In the genomic region with DNA sequence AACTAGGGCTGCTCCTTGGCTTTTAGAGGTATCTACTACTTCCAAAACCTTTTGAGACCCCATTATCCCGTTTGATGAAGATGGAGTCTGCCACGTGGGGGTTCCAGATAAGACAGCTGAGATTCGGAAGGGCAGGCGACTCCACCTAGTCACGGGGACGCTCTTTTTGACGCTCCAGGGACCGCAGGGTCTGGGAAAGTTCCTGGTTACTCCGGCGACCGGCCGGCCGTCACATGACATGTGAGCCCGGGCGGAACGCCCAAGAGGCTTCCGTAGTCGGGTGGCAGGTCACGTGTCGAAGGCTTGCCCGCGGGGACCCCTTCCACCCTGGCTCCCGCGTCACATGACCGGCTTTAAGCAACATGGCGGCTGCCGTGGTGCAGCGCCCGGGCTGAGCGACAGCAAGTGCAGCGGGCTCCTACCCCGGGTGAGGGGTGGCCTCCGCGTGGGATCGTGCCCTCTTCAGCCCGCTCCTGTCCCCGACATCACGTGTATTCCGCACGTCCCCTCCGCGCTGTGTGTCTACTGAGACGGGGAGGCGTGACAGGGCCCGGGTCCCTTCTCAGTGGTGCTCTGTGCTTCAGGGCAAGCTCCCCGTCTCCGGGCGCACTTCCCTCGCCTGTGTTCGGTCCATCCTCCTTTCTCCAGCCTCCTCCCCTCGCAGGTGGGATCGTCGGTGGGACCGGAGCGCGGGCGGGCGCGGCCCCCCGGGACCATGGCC, we compare ENCODE assay signal across 8 cellular contexts. TPM values are rescaled to one million over a fixed set of nuclear protein-coding genes. Genes with fewer than 3 reads are reported as not detected.
A peak's percentile ranks its signal among the peaks of the same experiment; 100 is the strongest.
DNase-seq lines count a peak whose midpoint lies in the region; ATAC-seq and TF ChIP-seq lines count a peak whose summit lies in the region.

A gene with protein sequence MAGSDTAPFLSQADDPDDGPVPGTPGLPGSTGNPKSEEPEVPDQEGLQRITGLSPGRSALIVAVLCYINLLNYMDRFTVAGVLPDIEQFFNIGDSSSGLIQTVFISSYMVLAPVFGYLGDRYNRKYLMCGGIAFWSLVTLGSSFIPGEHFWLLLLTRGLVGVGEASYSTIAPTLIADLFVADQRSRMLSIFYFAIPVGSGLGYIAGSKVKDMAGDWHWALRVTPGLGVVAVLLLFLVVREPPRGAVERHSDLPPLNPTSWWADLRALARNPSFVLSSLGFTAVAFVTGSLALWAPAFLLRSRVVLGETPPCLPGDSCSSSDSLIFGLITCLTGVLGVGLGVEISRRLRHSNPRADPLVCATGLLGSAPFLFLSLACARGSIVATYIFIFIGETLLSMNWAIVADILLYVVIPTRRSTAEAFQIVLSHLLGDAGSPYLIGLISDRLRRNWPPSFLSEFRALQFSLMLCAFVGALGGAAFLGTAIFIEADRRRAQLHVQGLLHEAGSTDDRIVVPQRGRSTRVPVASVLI (plus strand): TSS at position 342 of the 721 bp plus-strand sequence. CDS start 374 bp downstream, at position 716.

- H3K9me3 ChIP-seq in right cardiac atrium (ENCODE audit: control insufficient read depth, low read length) (no peaks in the 10 kb centered on the region), uterus (no peaks in the 10 kb centered on the region)

- TF ChIP-seq POLR2A in uterus (IDR thresholded peaks at IDR 0.05): peak; percentile 48 to 69

- no peaks in the 10 kb centered on the region for H3K36me3 ChIP-seq in uterus

- ATAC-seq in HG02938 (IDR thresholded peaks at IDR 0.05; ENCODE audit: unreplicated experiment): peak; percentile 87
- ATAC-seq in right cardiac atrium: peak; percentile 97

- DNase-seq in GM13977 (ENCODE audit: low spot score): peak; percentile 99
- peak; percentile 73 for DNase-seq in NCI-H187 treated with DMSO at 0.1 percent for 48 hours (lab: John Stamatoyannopoulos, UW)
- DNase-seq in anterior cingulate cortex (lab: John Stamatoyannopoulos, UW): peak; percentile 76 to 100 (median 96)
- DNase-seq in right cardiac atrium: peak; percentile 98 to 99 (median 99)
- DNase-seq in pulmonary artery endothelial cell (ENCODE audit: low read depth, low spot score): peak; percentile 92
- DNase-seq in uterus: peak; percentile 97

- no peak for TF ChIP-seq CTCF in GM13977 (IDR thresholded peaks at IDR 0.05; ENCODE audit: extremely low read depth, insufficient read depth, missing control alignments)
- peak in 1 of 4 experiments; percentile 49 for TF ChIP-seq CTCF in uterus (IDR thresholded peaks at IDR 0.05)

- in situ Hi-C loops in GM13977 (cut with MboI; ENCODE audit: low pct_unique_long_range_greater_than_20kb, low sequenced_read_pairs, unreplicated experiment): no loop called here

- H3K4me1 ChIP-seq in right cardiac atrium (ENCODE audit: control insufficient read depth, insufficient read depth, low read length) (peaks cover 3% of the 10 kb centered on the region), uterus (peaks cover 5 to 12% of the 10 kb centered on the region in 2 donors)

- intact Hi-C loops in T-helper 2 cell treated with Interferon-gamma antibody and Interleukin-4, amounts not matched to agents 100 ng/mL and 5 ng/mL, for 36 hours (cut with micrococcal nuclease): loop anchor here (1.0 to 5.0 kb wide), 3 partner anchors 11 to 422 kb away; a partner anchor contains a TSS
- intact Hi-C loops in right cardiac atrium (cut with DNase I) (no loop called here), uterus (cut with DNase I; ENCODE audit: low total_unique reads) (no loop called here)

- H3K27me3 ChIP-seq in right cardiac atrium (ENCODE audit: control insufficient read depth, insufficient read depth) (no peaks in the 10 kb centered on the region), uterus (no peaks in the 10 kb centered on the region)

- H3K4me3 ChIP-seq in right cardiac atrium (ENCODE audit: low read length): peak within 1 kb of the TSS; percentile 68
- peak within 1 kb of the TSS; percentile 83 to 96 for H3K4me3 ChIP-seq in uterus

- peak within 1 kb of the TSS; percentile 55 for H3K27ac ChIP-seq in right cardiac atrium (ENCODE audit: low read length)
- H3K27ac ChIP-seq in uterus: peak within 1 kb of the TSS; percentile 86 to 89

- under 1% methylated on average over 60 of the region's 60 CpGs for WGBS in right cardiac atrium

RNA-seq across cellular contexts. Expression of the gene that starts here (rescaled TPM):
- 23.8 and 26.8 TPM in 2 replicates for total RNA-seq in T-helper 2 cell treated with Interferon-gamma antibody and Interleukin-4, amounts not matched to agents 100 ng/mL and 5 ng/mL, for 36 hours
- total RNA-seq in right cardiac atrium: 10 to 100 TPM; 16.1 to 18.0 (median 16.5) TPM
- polyA plus RNA-seq in right cardiac atrium: 19.5 TPM
- total RNA-seq in pulmonary artery endothelial cell: 28.8 and 32.7 TPM in 2 replicates
- 10 to 100 TPM in 3 of 4 donors, 1 to 10 TPM in 1; 7.4 to 74.3 (median 25.3) TPM for total RNA-seq in uterus

Comparison
In these comparisons a context has a peak if more than half of its experiments do, and no peak if none do; other contexts are left out.
1. Peak in every context shown above with its lines: DNase-seq, ATAC-seq, H3K4me3 ChIP-seq and H3K27ac ChIP-seq.